Comparison of ENCODE assay signal across 9 cellular contexts in genomic region chr19:50329926-50330294, GRCh38. TPM values are rescaled to one million over a fixed set of nuclear protein-coding genes. Genes with fewer than 3 reads are reported as not detected.
DNase-seq lines count a peak whose midpoint lies in the region; ATAC-seq, FAIRE-seq and TF ChIP-seq lines count a peak whose summit lies in the region.
"Not testable (repeated sequence)": the region's sequence is repeated elsewhere in the genome, so short reads cannot be mapped to it uniquely, and the experiment has no call there.
"Had no signal": no experiment of that assay in that cellular context is flagged by ENCODE, and none has a peak within 500 bp of the region (broad histone marks: within the 10 kb centered on the region; RNA-seq: fewer than 3 reads in every experiment).

No MANE protein-coding gene starts in this region.

- SMC1A ChIA-PET in GM12878 (lab: Charles Lee; ENCODE audit: uncharacterized antibody, unreplicated experiment): interaction anchor here (1.0 to 1.9 kb wide), 4 partner anchors 11 to 28 kb away, joined by 4 to 20 read pairs (median 6); no protein-coding TSS in a partner anchor

- peak overlapping the region; percentile 69 for H3K4me3 ChIP-seq in OCI-LY1 (ENCODE audit: low read depth, low read length, poor library complexity, severe bottlenecking)
- H3K4me3 ChIP-seq in GM12878: peak overlapping the region; percentile 66
- peak overlapping the region; percentile 55 for H3K4me3 ChIP-seq in mesendoderm (ENCODE audit: low read length)
- peak overlapping the region; percentile 26 for H3K4me3 ChIP-seq in retinal pigment epithelial cell (ENCODE audit: low read length)

- not testable (repeated sequence) for TF ChIP-seq EP300 in GM12878 (IDR thresholded peaks at IDR 0.05; ENCODE audit: borderline replicate concordance in 1 of 2, control insufficient read depth in 1 of 2, low read depth in 2 of 2, low read length in 2 of 2)

- not testable (repeated sequence) for H3K18ac ChIP-seq in mesendoderm (ENCODE audit: low read length)

- H3K56ac ChIP-seq in mesendoderm (ENCODE audit: low read length): peak overlapping the region; percentile 98

- not testable (repeated sequence) for TF ChIP-seq CTCF in OCI-LY1 (IDR thresholded peaks at IDR 0.05; ENCODE audit: low read length); GM12878 (IDR thresholded peaks at IDR 0.05 in 2 of 3, conservative IDR thresholded peaks at IDR 0.05 in 1 of 3; ENCODE audit: control insufficient read depth in 2 of 3, extremely low read depth in 1 of 3, insufficient read depth in 1 of 3, low read depth in 3 of 3, low read length in 3 of 3); glutamatergic neuron (IDR thresholded peaks at IDR 0.05; ENCODE audit: partially characterized antibody, unreplicated experiment); retinal pigment epithelial cell (conservative IDR thresholded peaks at IDR 0.05; ENCODE audit: low read depth, low read length); type B pancreatic cell (conservative IDR thresholded peaks at IDR 0.05)

- H3K9me3 ChIP-seq in ES-I3 (ENCODE audit: control insufficient read depth, insufficient read depth, low read length); OCI-LY1 (ENCODE audit: low read length); GM12878 (replicated peaks; ENCODE audit: control insufficient read depth, insufficient read depth, low read length): not testable (repeated sequence)

- not testable (repeated sequence) for H3K23ac ChIP-seq in mesendoderm (ENCODE audit: low read length)

- CTCF ChIA-PET in activated CD4-positive, alpha-beta memory T cell treated with anti-CD3 and anti-CD28 coated beads, Interleukin-2, amount 10 ng/mL, durations not matched to agents 7 days and 5 days (lab: Charles Lee): interaction anchor here (1.0 to 1.2 kb wide), 3 partner anchors 16 to 55 kb away, joined by 4 to 8 read pairs (median 7); partner anchors contain the start of gene POLD1
- CTCF ChIA-PET in GM12878 (lab: Yijun Ruan, JAX): interaction anchor here (1.0 to 1.2 kb wide), 4 partner anchors 9 to 27 kb away, joined by 3 to 5 read pairs (median 4); no protein-coding TSS in a partner anchor

- not testable (repeated sequence) for H4K20me1 ChIP-seq in OCI-LY1 (ENCODE audit: insufficient read depth, low read length); GM12878 (ENCODE audit: control insufficient read depth, insufficient read depth)

- H4K5ac ChIP-seq in mesendoderm (ENCODE audit: low read length): not testable (repeated sequence)

- not testable (repeated sequence) for H2AK5ac ChIP-seq in mesendoderm (ENCODE audit: low read length)

- peak overlapping the region; percentile 87 for H3K4me2 ChIP-seq in OCI-LY1 (ENCODE audit: low read length)
- peak overlapping the region; percentile 95 for H3K4me2 ChIP-seq in GM12878 (ENCODE audit: control insufficient read depth, insufficient read depth)
- peak overlapping the region; percentile 83 for H3K4me2 ChIP-seq in mesendoderm (ENCODE audit: low read length)

- H3K79me1 ChIP-seq in mesendoderm (ENCODE audit: low read length): not testable (repeated sequence)

- peaks cover 26% of the 10 kb centered on the region for H3K36me3 Mint-ChIP-seq in activated CD4-positive, alpha-beta memory T cell treated with anti-CD3 and anti-CD28 coated beads, Interleukin-2, amount 10 ng/mL, durations not matched to agents 7 days and 5 days (ENCODE audit: low read depth)
- peaks cover 10% of the 10 kb centered on the region for H3K36me3 Mint-ChIP-seq in glutamatergic neuron (ENCODE audit: unreplicated experiment)
- not testable (repeated sequence) for H3K36me3 Mint-ChIP-seq in type B pancreatic cell

- not testable (repeated sequence) for ATAC-seq in GM12878

- not testable (repeated sequence) for H3K4ac ChIP-seq in mesendoderm (ENCODE audit: low read depth, low read length)

- not testable (repeated sequence) for TF ChIP-seq POLR2A in GM12878 (IDR thresholded peaks at IDR 0.05; ENCODE audit: low read depth, low read length)

- not testable (repeated sequence) for H3K36me3 ChIP-seq in ES-I3 (ENCODE audit: insufficient read depth, low read length); OCI-LY1 (ENCODE audit: insufficient read depth, low read length); GM12878 (ENCODE audit: control insufficient read depth in 2 of 2, insufficient read depth in 2 of 2, low read length in 1 of 2); mesendoderm (ENCODE audit: control insufficient read depth, insufficient read depth, low read length)

- TF ChIP-seq RAD21 in GM12878 (IDR thresholded peaks at IDR 0.05; ENCODE audit: insufficient read depth, low read depth, low read length): not testable (repeated sequence)

- H3K4me1 Mint-ChIP-seq in activated CD4-positive, alpha-beta memory T cell treated with anti-CD3 and anti-CD28 coated beads, Interleukin-2, amount 10 ng/mL, durations not matched to agents 7 days and 5 days: peaks cover 73% of the 10 kb centered on the region
- H3K4me1 Mint-ChIP-seq in glutamatergic neuron (ENCODE audit: low read depth, unreplicated experiment) (peaks cover 17% of the 10 kb centered on the region), type B pancreatic cell (ENCODE audit: unreplicated experiment) (peaks cover 31% of the 10 kb centered on the region)

- H3K4me1 ChIP-seq in ES-I3 (ENCODE audit: insufficient read depth, low read length) (peaks cover 14% of the 10 kb centered on the region), OCI-LY1 (ENCODE audit: insufficient read depth, low read length, severe bottlenecking) (peaks cover 73% of the 10 kb centered on the region), GM12878 (ENCODE audit: control insufficient read depth, insufficient read depth, low read length) (peaks cover 36% of the 10 kb centered on the region)
- not testable (repeated sequence) for H3K4me1 ChIP-seq in mesendoderm (ENCODE audit: control insufficient read depth, low read depth, low read length)

- H3K27ac ChIP-seq in OCI-LY1 (ENCODE audit: low read depth, low read length, poor library complexity, severe bottlenecking): peak overlapping the region; percentile 89
- peak overlapping the region; percentile 58 for H3K27ac ChIP-seq in GM12878 (ENCODE audit: control insufficient read depth, insufficient read depth)
- not testable (repeated sequence) for H3K27ac ChIP-seq in mesendoderm (ENCODE audit: low read depth, low read length)

- peak overlapping the region; percentile 95 for H3K27ac Mint-ChIP-seq in activated CD4-positive, alpha-beta memory T cell treated with anti-CD3 and anti-CD28 coated beads, Interleukin-2, amount 10 ng/mL, durations not matched to agents 7 days and 5 days
- peak overlapping the region; percentile 98 for H3K27ac Mint-ChIP-seq in glutamatergic neuron (ENCODE audit: unreplicated experiment)
- peak overlapping the region; percentile 97 for H3K27ac Mint-ChIP-seq in type B pancreatic cell

- H3K9me3 Mint-ChIP-seq in activated CD4-positive, alpha-beta memory T cell treated with anti-CD3 and anti-CD28 coated beads, Interleukin-2, amount 10 ng/mL, durations not matched to agents 7 days and 5 days; type B pancreatic cell: not testable (repeated sequence)
- H3K9me3 Mint-ChIP-seq in glutamatergic neuron (ENCODE audit: unreplicated experiment): peaks cover 27% of the 10 kb centered on the region

- intact Hi-C loops in GM12878 (cut with micrococcal nuclease; ENCODE audit: unreplicated experiment): not testable (repeated sequence)

- peaks cover 14% of the 10 kb centered on the region for H3K27me3 ChIP-seq in OCI-LY1 (ENCODE audit: insufficient read depth, low read length)
- H3K27me3 ChIP-seq in GM12878 (replicated peaks in 1 of 2; ENCODE audit: control insufficient read depth in 2 of 2, insufficient read depth in 2 of 2, low read length in 1 of 2): peaks cover 2 to 16% of the 10 kb centered on the region in 2 experiments; a peak in 3 of 4 replicates
- peaks cover 15% of the 10 kb centered on the region for H3K27me3 ChIP-seq in mesendoderm (ENCODE audit: insufficient read depth, low read length, poor library complexity)

- RAD21 ChIA-PET in GM12878 (lab: Charles Lee; ENCODE audit: unreplicated experiment): interaction anchor here (1.0 to 2.1 kb wide), 11 partner anchors 11 to 156 kb away, joined by 3 to 36 read pairs (median 5); no protein-coding TSS in a partner anchor

- H4K8ac ChIP-seq in mesendoderm (ENCODE audit: low read depth, low read length): not testable (repeated sequence)

- not testable (repeated sequence) for H2AFZ ChIP-seq in OCI-LY1 (ENCODE audit: low read length); GM12878 (ENCODE audit: control insufficient read depth, low read depth, low read length)

- not testable (repeated sequence) for H3F3A ChIP-seq in OCI-LY1 (ENCODE audit: insufficient read depth, low read length)

- FAIRE-seq in GM12878 (lab: Jason Lieb, UNC): not testable (repeated sequence)

- 0% methylated on average over 18 of the region's 18 CpGs for WGBS in GM12878 (ENCODE audit: insufficient coverage, insufficient replicate concordance, low lambda C conversion rate, missing lambda C conversion rate)
- WGBS in mesendoderm (ENCODE audit: extremely low coverage, insufficient coverage, low lambda C conversion rate): no CpG with 5 or more reads among the region's 18 CpGs

- H3K4me3 Mint-ChIP-seq in activated CD4-positive, alpha-beta memory T cell treated with anti-CD3 and anti-CD28 coated beads, Interleukin-2, amount 10 ng/mL, durations not matched to agents 7 days and 5 days: peak overlapping the region; percentile 87
- H3K4me3 Mint-ChIP-seq in glutamatergic neuron (ENCODE audit: unreplicated experiment): peak overlapping the region; percentile 97
- H3K4me3 Mint-ChIP-seq in type B pancreatic cell: peak overlapping the region; percentile 92

- not testable (repeated sequence) for H2BK5ac ChIP-seq in mesendoderm (ENCODE audit: low read length)

- not testable (repeated sequence) for BruUV-seq in GM12878 (replicated peaks; lab: Mats Ljungman, UMichigan)

- in situ Hi-C loops in GM12878 (cut with MboI): loop anchor here (25.0 kb wide), 1 partner anchor 1032 kb away; the partner anchor contains the start of genes CLDND2, ETFB and NKG7

- H3K27me3 Mint-ChIP-seq in activated CD4-positive, alpha-beta memory T cell treated with anti-CD3 and anti-CD28 coated beads, Interleukin-2, amount 10 ng/mL, durations not matched to agents 7 days and 5 days: peaks cover 30% of the 10 kb centered on the region
- peaks cover 33% of the 10 kb centered on the region for H3K27me3 Mint-ChIP-seq in glutamatergic neuron (ENCODE audit: unreplicated experiment)
- H3K27me3 Mint-ChIP-seq in type B pancreatic cell: peaks cover 41% of the 10 kb centered on the region

- not testable (repeated sequence) for H3K9me2 ChIP-seq in OCI-LY1 (ENCODE audit: low read depth, low read length)

- H3K9ac ChIP-seq in ES-I3 (ENCODE audit: low read depth, low read length) (peak overlapping the region; percentile 86), OCI-LY1 (ENCODE audit: low read length) (peak overlapping the region; percentile 69), GM12878 (ENCODE audit: control insufficient read depth, insufficient read depth, low read length) (peak overlapping the region; percentile 52; the same call in 1 of the 2 replicates), mesendoderm (ENCODE audit: low read length) (peak overlapping the region; percentile 90)

- H2BK120ac ChIP-seq in mesendoderm (ENCODE audit: low read depth, low read length): not testable (repeated sequence)

- not testable (repeated sequence) for DNase-seq in activated CD4-positive, alpha-beta memory T cell treated with anti-CD3 and anti-CD28 coated beads, Interleukin-2, amount 10 ng/mL, durations not matched to agents 7 days and 5 days; GM12878 (ENCODE audit: low read depth, low spot score); glutamatergic neuron; mesendoderm; retinal pigment epithelial cell (ENCODE audit: low read depth); type B pancreatic cell (ENCODE audit: extremely low spot score, unreplicated experiment)

- POLR2A ChIA-PET in activated CD4-positive, alpha-beta memory T cell treated with anti-CD3 and anti-CD28 coated beads, Interleukin-2, amount 10 ng/mL, durations not matched to agents 7 days and 5 days (lab: Charles Lee): interaction anchor here (1.4 to 3.5 kb wide), 2 partner anchors 17 to 28 kb away, joined by 8 to 13 read pairs; no protein-coding TSS in a partner anchor
- POLR2A ChIA-PET in GM12878 (lab: Charles Lee): interaction anchor here (0.6 to 2.1 kb wide), 4 partner anchors 11 to 111 kb away, joined by 3 to 38 read pairs (median 3); no protein-coding TSS in a partner anchor

- not testable (repeated sequence) for H2BK15ac ChIP-seq in mesendoderm (replicated peaks; ENCODE audit: low read depth)

- not testable (repeated sequence) for H3K79me2 ChIP-seq in OCI-LY1 (ENCODE audit: insufficient read depth, low read length); GM12878 (ENCODE audit: control insufficient read depth, insufficient read depth, low read length); mesendoderm (ENCODE audit: control insufficient read depth, insufficient read depth, low read length)

RNA-seq across cellular contexts. Expression of gene KCNC3, which starts 0.7 kb away (rescaled TPM):
- total RNA-seq in activated CD4-positive, alpha-beta memory T cell treated with anti-CD3 and anti-CD28 coated beads, Interleukin-2, amount 10 ng/mL, durations not matched to agents 7 days and 5 days: 1 to 10 TPM; 4.2 to 4.3 TPM
- total RNA-seq in GM12878 (2013; cell fraction: nucleolus; rRNA removed): 1.6 and 1.9 TPM in 2 replicates
- total RNA-seq in GM12878 (2014; rRNA removed) (0.16 and 0.45 TPM in 2 replicates), GM12878 (2014; rRNA removed; fragmentation: Illumina TruSeq; extraction: Trizol) (0.27 and 0.32 TPM in 2 replicates), GM12878 (2021) (2.4 and 3.8 TPM in 2 replicates), glutamatergic neuron (ENCODE audit: unreplicated experiment) (10.6 TPM), type B pancreatic cell (ENCODE audit: low replicate concordance) (9.5 and 11.2 TPM in 2 replicates)
- polyA plus RNA-seq in GM12878 (2011; ENCODE audit: low read depth): 1.4 TPM
- polyA plus RNA-seq in GM12878 (2011; rRNA removed) (0.24 and 0.43 TPM in 2 replicates), GM12878 (2014; fragmentation: Illumina TruSeq; extraction: Trizol) (1.1 and 1.5 TPM in 2 replicates), GM12878 (2014; fragmentation: Nextera tagmentation; extraction: Ambion mirVana) (not detected), GM12878 (2014; rRNA removed) (1.9 and 2.5 TPM in 2 replicates), GM12878 (2016; fragmentation: Nextera tagmentation; extraction: Ambion mirVana) (under 1 TPM; 0.08 to 0.10 TPM)
- polyA plus RNA-seq in GM12878 (2011; cell fraction: cytosol; rRNA removed): 0.63 and 0.75 TPM in 2 replicates
- polyA plus RNA-seq in GM12878 (2011; cell fraction: nucleus; rRNA removed): 4.0 and 5.1 TPM in 2 replicates
- 2.9 and 5.5 TPM in 2 replicates for polyA plus RNA-seq in GM12878 (2012)
- polyA minus RNA-seq in GM12878 (2011; rRNA and poly(A)+ RNA removed): 0.73 and 0.77 TPM in 2 replicates
- polyA minus RNA-seq in GM12878 (2011; cell fraction: cytosol; rRNA and poly(A)+ RNA removed): 0.62 TPM in 1 of 2 replicates, not detected in the other
- 1.1 and 1.9 TPM in 2 replicates for polyA minus RNA-seq in GM12878 (2011; cell fraction: nucleus; rRNA and poly(A)+ RNA removed)
- 3.7 TPM for polyA plus RNA-seq in mesendoderm (2013, experiment 1 of 2)
- polyA plus RNA-seq in mesendoderm (2013, experiment 2 of 2): 3.2 TPM

RNA-seq across cellular contexts. Expression of gene NAPSA, which starts 35.5 kb away (rescaled TPM):
- 1 to 10 TPM; 3.2 to 3.9 TPM for total RNA-seq in activated CD4-positive, alpha-beta memory T cell treated with anti-CD3 and anti-CD28 coated beads, Interleukin-2, amount 10 ng/mL, durations not matched to agents 7 days and 5 days
- 19.2 and 19.9 TPM in 2 replicates for total RNA-seq in GM12878 (2013; cell fraction: nucleolus; rRNA removed)
- 20.1 and 20.6 TPM in 2 replicates for total RNA-seq in GM12878 (2014; rRNA removed)
- total RNA-seq in GM12878 (2014; rRNA removed; fragmentation: Illumina TruSeq; extraction: Trizol): 12.3 and 14.5 TPM in 2 replicates
- total RNA-seq in GM12878 (2021): 18.2 and 19.2 TPM in 2 replicates
- 30.5 TPM for polyA plus RNA-seq in GM12878 (2011; ENCODE audit: low read depth)
- 30.8 and 45.4 TPM in 2 replicates for polyA plus RNA-seq in GM12878 (2011; rRNA removed)
- 65.3 and 79.7 TPM in 2 replicates for polyA plus RNA-seq in GM12878 (2011; cell fraction: cytosol; rRNA removed)
- 86.1 and 106 TPM in 2 replicates for polyA plus RNA-seq in GM12878 (2011; cell fraction: nucleus; rRNA removed)
- polyA plus RNA-seq in GM12878 (2012): 15.8 and 49.6 TPM in 2 replicates
- polyA plus RNA-seq in GM12878 (2014; fragmentation: Illumina TruSeq; extraction: Trizol): 13.8 and 15.3 TPM in 2 replicates
- polyA plus RNA-seq in GM12878 (2014; fragmentation: Nextera tagmentation; extraction: Ambion mirVana): 10 to 100 TPM in 1 of 2 experiments, 1 to 10 TPM in 1; 6.7 to 15.2 TPM
- 21.6 and 22.4 TPM in 2 replicates for polyA plus RNA-seq in GM12878 (2014; rRNA removed)
- polyA plus RNA-seq in GM12878 (2016; fragmentation: Nextera tagmentation; extraction: Ambion mirVana): 10 to 100 TPM; 17.0 to 17.2 TPM
- polyA minus RNA-seq in GM12878 (2011; rRNA and poly(A)+ RNA removed): 20.5 and 43.9 TPM in 2 replicates
- 10.6 and 14.8 TPM in 2 replicates for polyA minus RNA-seq in GM12878 (2011; cell fraction: cytosol; rRNA and poly(A)+ RNA removed)
- 11.8 and 16.9 TPM in 2 replicates for polyA minus RNA-seq in GM12878 (2011; cell fraction: nucleus; rRNA and poly(A)+ RNA removed)
- total RNA-seq in glutamatergic neuron (ENCODE audit: unreplicated experiment): 0.88 TPM
- 0.17 TPM for polyA plus RNA-seq in mesendoderm (2013, experiment 1 of 2)
- 0.10 TPM for polyA plus RNA-seq in mesendoderm (2013, experiment 2 of 2)
- 2.3 and 6.0 TPM in 2 replicates for total RNA-seq in type B pancreatic cell (ENCODE audit: low replicate concordance)
- total RNA-seq: frontal cortex had no signal

RNA-seq across cellular contexts. Expression of gene NR1H2, which starts 46.3 kb away (rescaled TPM):
- total RNA-seq in activated CD4-positive, alpha-beta memory T cell treated with anti-CD3 and anti-CD28 coated beads, Interleukin-2, amount 10 ng/mL, durations not matched to agents 7 days and 5 days: 10 to 100 TPM; 79.7 to 86.2 TPM
- 40.9 and 43.5 TPM in 2 replicates for total RNA-seq in GM12878 (2013; cell fraction: nucleolus; rRNA removed)
- total RNA-seq in GM12878 (2014; rRNA removed) (44.8 and 45.2 TPM in 2 replicates), GM12878 (2014; rRNA removed; fragmentation: Illumina TruSeq; extraction: Trizol) (15.6 and 17.2 TPM in 2 replicates), GM12878 (2021) (43.3 and 44.5 TPM in 2 replicates), glutamatergic neuron (ENCODE audit: unreplicated experiment) (28.3 TPM), type B pancreatic cell (ENCODE audit: low replicate concordance) (30.3 and 41.0 TPM in 2 replicates)
- polyA plus RNA-seq in GM12878 (2011; ENCODE audit: low read depth): 12.3 TPM
- polyA plus RNA-seq in GM12878 (2011; rRNA removed) (12.3 and 26.9 TPM in 2 replicates), GM12878 (2014; fragmentation: Illumina TruSeq; extraction: Trizol) (1.8 and 16.2 TPM in 2 replicates), GM12878 (2014; fragmentation: Nextera tagmentation; extraction: Ambion mirVana) (1 to 10 TPM in 1 of 2 experiments, under 1 TPM in 1; 0.05 to 1.3 TPM), GM12878 (2014; rRNA removed) (52.4 and 53.3 TPM in 2 replicates), GM12878 (2016; fragmentation: Nextera tagmentation; extraction: Ambion mirVana) (10 to 100 TPM; 45.7 to 54.2 TPM)
- polyA plus RNA-seq in GM12878 (2011; cell fraction: cytosol; rRNA removed): 35.8 and 59.6 TPM in 2 replicates
- 90.2 and 96.1 TPM in 2 replicates for polyA plus RNA-seq in GM12878 (2011; cell fraction: nucleus; rRNA removed)
- 46.7 and 49.3 TPM in 2 replicates for polyA plus RNA-seq in GM12878 (2012)
- 19.2 and 26.2 TPM in 2 replicates for polyA minus RNA-seq in GM12878 (2011; rRNA and poly(A)+ RNA removed)
- 13.5 and 15.4 TPM in 2 replicates for polyA minus RNA-seq in GM12878 (2011; cell fraction: cytosol; rRNA and poly(A)+ RNA removed)
- polyA minus RNA-seq in GM12878 (2011; cell fraction: nucleus; rRNA and poly(A)+ RNA removed): 17.4 and 27.1 TPM in 2 replicates
- polyA plus RNA-seq in mesendoderm (2013, experiment 1 of 2): 19.2 TPM
- 19.3 TPM for polyA plus RNA-seq in mesendoderm (2013, experiment 2 of 2)

RNA-seq across cellular contexts. Expression of gene POLD1, which starts 54.2 kb away (rescaled TPM):
- 100 to 1,000 TPM; 117 to 119 TPM for total RNA-seq in activated CD4-positive, alpha-beta memory T cell treated with anti-CD3 and anti-CD28 coated beads, Interleukin-2, amount 10 ng/mL, durations not matched to agents 7 days and 5 days
- total RNA-seq in GM12878 (2013; cell fraction: nucleolus; rRNA removed): 45.1 and 55.2 TPM in 2 replicates
- total RNA-seq in GM12878 (2014; rRNA removed): 121 and 141 TPM in 2 replicates
- 28.6 and 31.8 TPM in 2 replicates for total RNA-seq in GM12878 (2014; rRNA removed; fragmentation: Illumina TruSeq; extraction: Trizol)
- total RNA-seq in GM12878 (2021): 146 and 165 TPM in 2 replicates
- polyA plus RNA-seq in GM12878 (2011; ENCODE audit: low read depth): 15.5 TPM
- polyA plus RNA-seq in GM12878 (2011; rRNA removed): 10.4 and 25.7 TPM in 2 replicates
- 47.4 and 83.0 TPM in 2 replicates for polyA plus RNA-seq in GM12878 (2011; cell fraction: cytosol; rRNA removed)
- 231 and 322 TPM in 2 replicates for polyA plus RNA-seq in GM12878 (2011; cell fraction: nucleus; rRNA removed)
- 51.0 and 61.8 TPM in 2 replicates for polyA plus RNA-seq in GM12878 (2012)
- polyA plus RNA-seq in GM12878 (2014; fragmentation: Illumina TruSeq; extraction: Trizol): 1.9 and 18.1 TPM in 2 replicates
- 1 to 10 TPM in 1 of 2 experiments, under 1 TPM in 1; 0.76 to 6.5 TPM for polyA plus RNA-seq in GM12878 (2014; fragmentation: Nextera tagmentation; extraction: Ambion mirVana)
- polyA plus RNA-seq in GM12878 (2014; rRNA removed): 95.1 and 110 TPM in 2 replicates
- 100 to 1,000 TPM; 111 to 118 TPM for polyA plus RNA-seq in GM12878 (2016; fragmentation: Nextera tagmentation; extraction: Ambion mirVana)
- 34.5 and 105 TPM in 2 replicates for polyA minus RNA-seq in GM12878 (2011; rRNA and poly(A)+ RNA removed)
- 65.4 and 72.3 TPM in 2 replicates for polyA minus RNA-seq in GM12878 (2011; cell fraction: cytosol; rRNA and poly(A)+ RNA removed)
- polyA minus RNA-seq in GM12878 (2011; cell fraction: nucleus; rRNA and poly(A)+ RNA removed): 50.1 and 97.2 TPM in 2 replicates
- 38.9 TPM for total RNA-seq in glutamatergic neuron (ENCODE audit: unreplicated experiment)
- polyA plus RNA-seq in mesendoderm (2013, experiment 1 of 2): 57.2 TPM
- polyA plus RNA-seq in mesendoderm (2013, experiment 2 of 2): 57.3 TPM
- total RNA-seq in type B pancreatic cell (ENCODE audit: low replicate concordance): 43.6 and 91.8 TPM in 2 replicates
